In genomic region chr2:187001248-187001647, GRCh38 we compare ENCODE assay signal across 23 cellular contexts.
"Had no signal": no experiment of that assay in that cellular context is flagged by ENCODE, and none has a peak within 500 bp of the region (broad histone marks: within the 10 kb centered on the region; RNA-seq: fewer than 3 reads in every experiment).

No MANE protein-coding gene starts in this region.

- H3K9me3 ChIP-seq: colonic mucosa, esophagus squamous epithelium, gastrocnemius medialis, lower lobe of right lung had no signal

- H3K27me3 ChIP-seq: colonic mucosa, esophagus squamous epithelium, gastrocnemius medialis, heart right ventricle, left lung had no signal

- H3K27me3 Mint-ChIP-seq: dendritic cell treated with granulocyte-macrophage colony-stimulating factor and Interleukin-4, amounts not matched to agents 40 ng/mL and 50 ng/mL, for 4 days; effector memory CD8-positive, alpha-beta T cell had no signal

- H3K36me3 ChIP-seq: colonic mucosa, esophagus squamous epithelium, gastrocnemius medialis, heart right ventricle, left lung, lower lobe of right lung had no signal

- H3K4me1 ChIP-seq: colonic mucosa, esophagus squamous epithelium, gastrocnemius medialis, heart right ventricle, left lung, lower lobe of right lung had no signal

- H3K4me3 Mint-ChIP-seq: dendritic cell treated with granulocyte-macrophage colony-stimulating factor and Interleukin-4, amounts not matched to agents 40 ng/mL and 50 ng/mL, for 4 days; effector memory CD8-positive, alpha-beta T cell; endodermal cell had no signal

- H3K27ac Mint-ChIP-seq: dendritic cell treated with granulocyte-macrophage colony-stimulating factor and Interleukin-4, amounts not matched to agents 40 ng/mL and 50 ng/mL, for 4 days; effector memory CD8-positive, alpha-beta T cell; endodermal cell had no signal

- H3K4me3 ChIP-seq: colonic mucosa, esophagus squamous epithelium, gastrocnemius medialis, heart right ventricle, left lung, lower lobe of right lung had no signal

- H3K27ac ChIP-seq: colonic mucosa, epithelial cell of prostate, esophagus squamous epithelium, gastrocnemius medialis, heart right ventricle, left lung, lower lobe of right lung had no signal

- ATAC-seq: effector memory CD8-positive, alpha-beta T cell; esophagus mucosa; gastrocnemius medialis; heart right ventricle; left cardiac atrium; left lung; left ventricle myocardium superior; lower lobe of right lung had no signal

- H3K4me1 Mint-ChIP-seq: endodermal cell had no signal

- DNase-seq: colonic mucosa; cortex of kidney; effector CD8-positive, alpha-beta T cell; effector memory CD8-positive, alpha-beta T cell; endodermal cell; erythroblast; esophagus squamous epithelium; foreskin fibroblast; foreskin melanocyte; gastrocnemius medialis; glutamatergic neuron; head of caudate nucleus; heart right ventricle; hippocampal formation; left cardiac atrium; left lung; left ventricle myocardium superior; lower lobe of right lung; mesendoderm; midbrain had no signal
